Comparison of ENCODE assay signal across 19 cellular contexts in the genomic region with DNA sequence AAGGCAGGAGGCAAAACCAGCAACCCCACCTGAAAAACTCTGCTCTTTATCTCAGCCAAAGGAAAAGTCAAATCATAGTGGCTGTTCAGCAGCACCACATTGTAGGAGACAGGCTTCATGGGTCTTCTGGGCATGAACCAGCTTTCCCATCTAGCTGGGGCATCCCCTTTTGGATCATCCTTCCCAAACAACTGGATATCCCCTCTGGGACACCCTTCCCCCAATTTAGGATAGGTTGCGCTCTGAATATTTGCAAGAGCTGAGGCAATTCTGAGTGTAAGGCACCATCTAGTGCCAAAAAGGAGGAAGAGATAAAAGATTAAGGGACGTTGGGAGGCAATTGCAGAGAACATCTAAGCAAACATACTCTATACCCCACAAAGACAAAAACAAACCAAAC.
DNase-seq lines count a peak whose midpoint lies in the region; ATAC-seq and TF ChIP-seq lines count a peak whose summit lies in the region.
"Had no signal": no experiment of that assay in that cellular context is flagged by ENCODE, and none has a peak within 500 bp of the region (broad histone marks: within the 10 kb centered on the region; RNA-seq: fewer than 3 reads in every experiment).

No MANE protein-coding gene starts in this region.

- no peaks in the 10 kb centered on the region for H3K4me1 ChIP-seq in MM.1S (ENCODE audit: low read length)
- H3K4me1 ChIP-seq: Peyer's patch had no signal

- H3K36me3 Mint-ChIP-seq in activated CD8-positive, alpha-beta T cell treated with anti-CD3 and anti-CD28 coated beads, Interleukin-2, amount 10 ng/mL, durations not matched to agents 7 days and 5 days (ENCODE audit: low read depth) = no peaks in the 10 kb centered on the region
- H3K36me3 Mint-ChIP-seq in activated CD8-positive, alpha-beta T cell treated with anti-CD3 and anti-CD28 coated beads for 36 hours (ENCODE audit: low read depth) = no peaks in the 10 kb centered on the region
- H3K36me3 Mint-ChIP-seq: CD4-positive, alpha-beta memory T cell had no signal

- intact Hi-C loops in activated CD8-positive, alpha-beta T cell treated with anti-CD3 and anti-CD28 coated beads for 36 hours (cut with micrococcal nuclease) = no loop called here
- intact Hi-C loops in sciatic nerve (cut with DNase I) = no loop called here

- no peak overlapping the region for H3K4me2 ChIP-seq in MM.1S (ENCODE audit: low read depth, low read length)
- H3K4me2 ChIP-seq: SK-N-SH had no signal

- no peak overlapping the region for H3K9ac ChIP-seq in MM.1S (ENCODE audit: low read length)
- H3K9ac ChIP-seq: SK-N-SH had no signal

- H3K27me3 ChIP-seq in MM.1S (replicated peaks; ENCODE audit: insufficient read depth, low read length) = peaks cover 90% of the 10 kb centered on the region
- H3K27me3 ChIP-seq: Peyer's patch had no signal

- no peaks in the 10 kb centered on the region for H3K36me3 ChIP-seq in MM.1S (replicated peaks; ENCODE audit: insufficient read depth, low read length)
- H3K36me3 ChIP-seq: Peyer's patch had no signal

- no peaks in the 10 kb centered on the region for H3K9me2 ChIP-seq in MM.1S (replicated peaks; ENCODE audit: insufficient read depth, low read length)
- H3K9me2 ChIP-seq: SK-N-SH had no signal

- CTCF ChIA-PET in activated CD8-positive, alpha-beta T cell treated with anti-CD3 and anti-CD28 coated beads, Interleukin-2, amount 10 ng/mL, durations not matched to agents 7 days and 5 days (lab: Charles Lee) = no interaction called here
- CTCF ChIA-PET in activated CD8-positive, alpha-beta T cell treated with anti-CD3 and anti-CD28 coated beads for 36 hours (lab: Charles Lee) = no interaction called here

- no peak overlapping the region for H3K4me3 ChIP-seq in coronary artery
- H3K4me3 ChIP-seq in MM.1S (ENCODE audit: low read length) = no peak overlapping the region
- H3K4me3 ChIP-seq: Peyer's patch had no signal

- H3K9me3 Mint-ChIP-seq in activated CD8-positive, alpha-beta T cell treated with anti-CD3 and anti-CD28 coated beads, Interleukin-2, amount 10 ng/mL, durations not matched to agents 7 days and 5 days (ENCODE audit: insufficient read depth) = no peaks in the 10 kb centered on the region
- peaks cover 8% of the 10 kb centered on the region for H3K9me3 Mint-ChIP-seq in activated CD8-positive, alpha-beta T cell treated with anti-CD3 and anti-CD28 coated beads for 36 hours

- no peak overlapping the region for H3K27ac Mint-ChIP-seq in activated CD8-positive, alpha-beta T cell treated with anti-CD3 and anti-CD28 coated beads, Interleukin-2, amount 10 ng/mL, durations not matched to agents 7 days and 5 days
- no peak overlapping the region for H3K27ac Mint-ChIP-seq in activated CD8-positive, alpha-beta T cell treated with anti-CD3 and anti-CD28 coated beads for 36 hours

- H3K4me1 Mint-ChIP-seq in activated CD8-positive, alpha-beta T cell treated with anti-CD3 and anti-CD28 coated beads, Interleukin-2, amount 10 ng/mL, durations not matched to agents 7 days and 5 days (ENCODE audit: low read depth) = no peaks in the 10 kb centered on the region
- no peaks in the 10 kb centered on the region for H3K4me1 Mint-ChIP-seq in activated CD8-positive, alpha-beta T cell treated with anti-CD3 and anti-CD28 coated beads for 36 hours (ENCODE audit: low read depth)
- H3K4me1 Mint-ChIP-seq: CD4-positive, alpha-beta memory T cell had no signal

- POLR2A ChIA-PET in activated CD8-positive, alpha-beta T cell treated with anti-CD3 and anti-CD28 coated beads, Interleukin-2, amount 10 ng/mL, durations not matched to agents 7 days and 5 days (lab: Charles Lee) = no interaction called here
- POLR2A ChIA-PET in activated CD8-positive, alpha-beta T cell treated with anti-CD3 and anti-CD28 coated beads for 36 hours (lab: Charles Lee) = no interaction called here

- H3K27ac ChIP-seq in coronary artery (no peak overlapping the region), MM.1S (ENCODE audit: low read length) (no peak overlapping the region)
- H3K27ac ChIP-seq: 22Rv1, Peyer's patch had no signal

- no peak overlapping the region for H2AFZ ChIP-seq in MM.1S (ENCODE audit: low read length)

- no peak overlapping the region for H3K4me3 Mint-ChIP-seq in activated CD8-positive, alpha-beta T cell treated with anti-CD3 and anti-CD28 coated beads, Interleukin-2, amount 10 ng/mL, durations not matched to agents 7 days and 5 days
- H3K4me3 Mint-ChIP-seq in activated CD8-positive, alpha-beta T cell treated with anti-CD3 and anti-CD28 coated beads for 36 hours = no peak overlapping the region
- H3K4me3 Mint-ChIP-seq: CD4-positive, alpha-beta memory T cell had no signal

- no peak for ATAC-seq in activated CD8-positive, alpha-beta T cell treated with anti-CD3 and anti-CD28 coated beads, Interleukin-2, amount 10 ng/mL, durations not matched to agents 7 days and 5 days
- no peak for ATAC-seq in activated CD8-positive, alpha-beta T cell treated with anti-CD3 and anti-CD28 coated beads for 36 hours
- ATAC-seq in sciatic nerve = no peak
- ATAC-seq: Right ventricle myocardium inferior had no signal

- H4K20me1 ChIP-seq in MM.1S (ENCODE audit: insufficient read depth, low read length) = no peaks in the 10 kb centered on the region

- no peak for TF ChIP-seq CTCF in activated CD8-positive, alpha-beta T cell treated with anti-CD3 and anti-CD28 coated beads for 36 hours (IDR thresholded peaks at IDR 0.05)
- TF ChIP-seq CTCF in coronary artery (IDR thresholded peaks at IDR 0.05) (no peak), MM.1S (IDR thresholded peaks at IDR 0.05; ENCODE audit: low read length) (no peak)

- H3K79me2 ChIP-seq in MM.1S (ENCODE audit: low read length) = no peaks in the 10 kb centered on the region

- H3K9me3 ChIP-seq in MM.1S (replicated peaks; ENCODE audit: insufficient read depth, low read length) = no peaks in the 10 kb centered on the region
- H3K9me3 ChIP-seq: SK-N-SH had no signal

- peaks cover 15% of the 10 kb centered on the region for H3K27me3 Mint-ChIP-seq in activated CD8-positive, alpha-beta T cell treated with anti-CD3 and anti-CD28 coated beads, Interleukin-2, amount 10 ng/mL, durations not matched to agents 7 days and 5 days (ENCODE audit: low read depth)
- H3K27me3 Mint-ChIP-seq in activated CD8-positive, alpha-beta T cell treated with anti-CD3 and anti-CD28 coated beads for 36 hours = peaks cover 34% of the 10 kb centered on the region

- peak; percentile 6 for DNase-seq in activated CD8-positive, alpha-beta T cell treated with anti-CD3 and anti-CD28 coated beads, Interleukin-2, amount 10 ng/mL, durations not matched to agents 7 days and 5 days
- DNase-seq in activated CD8-positive, alpha-beta T cell treated with anti-CD3 and anti-CD28 coated beads for 36 hours = no peak
- peak; percentile 28 for DNase-seq in coronary artery (ENCODE audit: low spot score)
- peak; percentile 4 for DNase-seq in iPS-NIHi11 (ENCODE audit: low spot score)
- DNase-seq in midbrain (lab: John Stamatoyannopoulos, UW) = no peak
- DNase-seq in NCI-H1436 (lab: John Stamatoyannopoulos, UW) = no peak
- no peak for DNase-seq in sciatic nerve (ENCODE audit: low spot score)
- no peak for DNase-seq in MM.1S
- DNase-seq: Calu3; CD4-positive, alpha-beta memory T cell; Kasumi-1; NCI-H1105 treated with DMSO at 0.1 percent for 48 hours; NCI-H187; NCI-H226; NCI-H524 treated with DMSO at 0.1 percent for 48 hours; Peyer's patch; SK-N-SH had no signal

- H3F3A ChIP-seq in MM.1S (ENCODE audit: insufficient read depth, low read length) = no peaks in the 10 kb centered on the region

Comparison
In these comparisons a context has a peak if more than half of its experiments do, and no peak if none do; other contexts are left out.
1. DNase-seq: peak in activated CD8-positive, alpha-beta T cell treated with anti-CD3 and anti-CD28 coated beads, Interleukin-2, amount 10 ng/mL, durations not matched to agents 7 days and 5 days (single experiment), coronary artery (single experiment) and iPS-NIHi11 (single experiment); none in activated CD8-positive, alpha-beta T cell treated with anti-CD3 and anti-CD28 coated beads for 36 hours (single experiment), midbrain (single experiment), NCI-H1436 (single experiment), sciatic nerve (single experiment) and MM.1S (single experiment).